17 cellular contexts compared by ENCODE assay signal in the genomic region with DNA sequence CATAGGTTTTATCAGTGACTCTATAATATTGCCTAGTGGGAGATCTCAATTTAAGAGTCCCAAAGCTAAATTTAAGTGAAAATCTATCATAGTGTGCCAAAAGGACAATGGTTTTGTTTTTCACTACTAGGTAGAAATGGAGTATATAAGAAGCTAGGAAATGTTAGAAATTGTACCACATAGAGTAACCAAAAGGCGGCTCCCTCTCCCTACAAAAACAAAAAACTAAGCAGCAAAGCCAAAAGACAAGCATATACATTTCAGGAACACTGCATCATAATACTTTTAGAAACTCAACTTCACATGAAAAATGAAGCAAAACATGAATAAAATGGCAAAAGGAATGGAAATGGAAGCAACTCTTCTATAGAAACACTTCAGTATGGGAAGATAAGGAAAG.
DNase-seq lines count a peak whose midpoint lies in the region; ATAC-seq and TF ChIP-seq lines count a peak whose summit lies in the region.
"Had no signal": no experiment of that assay in that cellular context is flagged by ENCODE, and none has a peak within 500 bp of the region (broad histone marks: within the 10 kb centered on the region; RNA-seq: fewer than 3 reads in every experiment).

No MANE protein-coding gene starts in this region.

- no peaks in the 10 kb centered on the region for H3K79me2 ChIP-seq in HCT116 (ENCODE audit: insufficient read depth, low read length)
- no peaks in the 10 kb centered on the region for H3K79me2 ChIP-seq in OCI-LY3 (ENCODE audit: low read length)

- H3K9ac ChIP-seq in HCT116 (ENCODE audit: low read length) (no peak overlapping the region), OCI-LY3 (ENCODE audit: low read length) (no peak overlapping the region)
- H3K9ac ChIP-seq: KMS-11 had no signal

- WGBS in ovary, 3 donors: 90 to 98% (median 94%) methylated on average over 1 of the region's 1 CpG

- H3K27ac ChIP-seq in HCT116 (ENCODE audit: low read depth, low read length) (no peak overlapping the region), OCI-LY3 (ENCODE audit: low read length) (no peak overlapping the region), ovary (no peak overlapping the region)
- H3K27ac ChIP-seq: KMS-11 had no signal

- peak; percentile 16 for DNase-seq in NCI-H1105 treated with DMSO at 0.1 percent for 48 hours (lab: John Stamatoyannopoulos, UW)
- DNase-seq in NCI-H1105 (lab: John Stamatoyannopoulos, UW): no peak
- no peak for DNase-seq in HCT116 (ENCODE audit: low read depth, low spot score)
- no peak for DNase-seq in epithelial cell of proximal tubule (ENCODE audit: low read depth)
- no peak for DNase-seq in CD1c-positive myeloid dendritic cell (ENCODE audit: extremely low spot score)
- DNase-seq in ovary: no peak
- DNase-seq: 8988T; activated CD4-positive, alpha-beta T cell treated with anti-CD3 and anti-CD28 coated beads, Interleukin-2, amount 50 U/mL, for 1 hour; activated naive CD4-positive, alpha-beta T cell; anterior cingulate cortex; foreskin fibroblast; occipital lobe; stimulated activated CD4-positive, alpha-beta T cell treated with anti-CD3 and anti-CD28 coated beads, Interleukin-1b, Interleukin-23, amount 100 ng/mL, for 48 hours; SW 1271 had no signal

- no TSS peak for BruUV-seq in HCT116 (replicated peaks; lab: Mats Ljungman, UMichigan)

- H3K9me3 ChIP-seq in HCT116 (ENCODE audit: control insufficient read depth in 1 of 2, insufficient read depth in 1 of 2, low read depth in 1 of 2, low read length in 2 of 2): no peaks in the 10 kb centered on the region
- no peaks in the 10 kb centered on the region for H3K9me3 ChIP-seq in OCI-LY3 (ENCODE audit: insufficient read depth, low read length)
- H3K9me3 ChIP-seq in ovary: no peaks in the 10 kb centered on the region

- peak; percentile 37 for TF ChIP-seq RAD21 in HCT116 (IDR thresholded peaks at IDR 0.05; ENCODE audit: low read depth)

- intact Hi-C loops in HCT116 (cut with micrococcal nuclease) (loop anchor here (5.0 kb wide), 1 partner anchor 555 kb away; no protein-coding TSS in a partner anchor), ovary (cut with DNase I) (no loop called here)

- H4K20me1 ChIP-seq in HCT116 (ENCODE audit: insufficient read depth): no peaks in the 10 kb centered on the region
- no peaks in the 10 kb centered on the region for H4K20me1 ChIP-seq in OCI-LY3 (ENCODE audit: insufficient read depth, low read length)

- CTCF ChIA-PET in HCT116 (lab: Charles Lee): interaction anchor here (0.7 to 1.0 kb wide), 3 partner anchors 395 to 433 kb away, joined by 3 to 5 read pairs (median 3); no protein-coding TSS in a partner anchor

- TF ChIP-seq EP300 in ovary (IDR thresholded peaks at IDR 0.05): no peak

- no peaks in the 10 kb centered on the region for H3K27me3 ChIP-seq in HCT116 (ENCODE audit: insufficient read depth, low read length)
- H3K27me3 ChIP-seq in OCI-LY3 (ENCODE audit: low read depth, low read length): no peaks in the 10 kb centered on the region; the same call in 1 of the 2 replicates
- H3K27me3 ChIP-seq in ovary: no peaks in the 10 kb centered on the region

- no peak overlapping the region for H3K4me3 ChIP-seq in HCT116 (replicated peaks in 1 of 2; ENCODE audit: low read depth in 1 of 2, low read length in 2 of 2)
- no peak overlapping the region for H3K4me3 ChIP-seq in OCI-LY3 (ENCODE audit: low read length)
- no peak overlapping the region for H3K4me3 ChIP-seq in epithelial cell of proximal tubule (ENCODE audit: low read depth, low read length)
- H3K4me3 ChIP-seq in ovary: no peak overlapping the region

- RAD21 ChIA-PET in HCT116 (lab: Charles Lee; ENCODE audit: low non-redundant PET in 1 of 2, low total read pairs in 2 of 2, uncharacterized antibody in 2 of 2, unreplicated experiment in 2 of 2): no interaction called here

- H3K36me3 ChIP-seq in HCT116 (ENCODE audit: control insufficient read depth in 1 of 2, insufficient read depth in 2 of 2, low read length in 2 of 2): no peaks in the 10 kb centered on the region
- H3K36me3 ChIP-seq in OCI-LY3 (replicated peaks; ENCODE audit: low read depth, low read length): no peaks in the 10 kb centered on the region
- H3K36me3 ChIP-seq in ovary: no peaks in the 10 kb centered on the region

- ATAC-seq in HCT116 (no peak), HG03196 (IDR thresholded peaks at IDR 0.05; ENCODE audit: unreplicated experiment) (no peak)

- H2AFZ ChIP-seq in HCT116 (ENCODE audit: low read depth, low read length, poor library complexity, severe bottlenecking) (no peak overlapping the region), OCI-LY3 (ENCODE audit: low read depth, low read length) (no peak overlapping the region)

- TF ChIP-seq POLR2A in HCT116 (IDR thresholded peaks at IDR 0.05; ENCODE audit: borderline replicate concordance, extremely low read depth, insufficient read depth, insufficient read length) (no peak), ovary (IDR thresholded peaks at IDR 0.05) (no peak)

- H3K9me2 ChIP-seq in HCT116 (ENCODE audit: insufficient read depth): no peaks in the 10 kb centered on the region

- TF ChIP-seq CTCF in HCT116 (IDR thresholded peaks at IDR 0.05 in 2 of 3, conservative IDR thresholded peaks at IDR 0.05 in 1 of 3; ENCODE audit: borderline replicate concordance in 1 of 3, insufficient read depth in 1 of 3, low read depth in 2 of 3, low read length in 2 of 3): 0 out of 6 replicates have a peak, but pooled peaks of 1 of the 3 experiments have one; percentile 4
- peak; percentile 62 for TF ChIP-seq CTCF in OCI-LY3 (IDR thresholded peaks at IDR 0.05; ENCODE audit: low read depth, low read length)
- peak; percentile 27 for TF ChIP-seq CTCF in epithelial cell of proximal tubule (conservative IDR thresholded peaks at IDR 0.05; ENCODE audit: low read depth, low read length)
- no peak for TF ChIP-seq CTCF in ovary (IDR thresholded peaks at IDR 0.05)

- H3K4me1 ChIP-seq in HCT116 (ENCODE audit: control insufficient read depth in 1 of 2, insufficient read depth in 2 of 2, low read length in 2 of 2) (no peaks in the 10 kb centered on the region), OCI-LY3 (ENCODE audit: low read length) (no peaks in the 10 kb centered on the region), ovary (ENCODE audit: insufficient read depth) (no peaks in the 10 kb centered on the region)

- H3K4me2 ChIP-seq in HCT116 (ENCODE audit: low read length) (no peak overlapping the region), OCI-LY3 (ENCODE audit: low read length) (no peak overlapping the region)
- H3K4me2 ChIP-seq: KMS-11 had no signal

- POLR2A ChIA-PET in HCT116 (lab: Charles Lee): interaction anchor here (0.7 kb wide), 1 partner anchor 551 kb away, joined by 3 read pairs; no protein-coding TSS in a partner anchor

TF ChIP-seq in HCT116, 20 proteins besides CTCF, POLR2A, EP300 and RAD21:
- no peak for TF ChIP-seq ZNF274 (IDR thresholded peaks at IDR 0.05; ENCODE audit: low read depth, low read length)
- no peak for TF ChIP-seq ZBTB33 (IDR thresholded peaks at IDR 0.05; ENCODE audit: extremely low read depth, insufficient replicate concordance, low read length)
- TF ChIP-seq SP1 (IDR thresholded peaks at IDR 0.05; ENCODE audit: low read depth): no peak
- TF ChIP-seq MAX (IDR thresholded peaks at IDR 0.05): no peak
- TF ChIP-seq CBX3 (IDR thresholded peaks at IDR 0.05; ENCODE audit: low read depth): no peak
- TF ChIP-seq EZH2 (IDR thresholded peaks at IDR 0.05): no peak
- no peak for TF ChIP-seq SRF (IDR thresholded peaks at IDR 0.05; ENCODE audit: low read depth)
- TF ChIP-seq SIN3A (IDR thresholded peaks at IDR 0.05; ENCODE audit: low read depth): no peak
- no peak for TF ChIP-seq EGR1 (IDR thresholded peaks at IDR 0.05; ENCODE audit: low read depth)
- no peak for TF ChIP-seq JUND (IDR thresholded peaks at IDR 0.05)
- TF ChIP-seq ZFX (IDR thresholded peaks at IDR 0.05): no peak
- TF ChIP-seq EZH2phosphoT487 (IDR thresholded peaks at IDR 0.05; ENCODE audit: borderline replicate concordance): no peak
- no peak for TF ChIP-seq ELF1 (IDR thresholded peaks at IDR 0.05; ENCODE audit: borderline replicate concordance, low read depth)

Comparison
In these comparisons a context has a peak if more than half of its experiments do, and no peak if none do; other contexts are left out.
1. CTCF ChIP-seq: peak in OCI-LY3 (single experiment) and epithelial cell of proximal tubule (single experiment); none in ovary (0 of 3).